Comparison of ENCODE assay signal across 1 cellular context in the genomic region with DNA sequence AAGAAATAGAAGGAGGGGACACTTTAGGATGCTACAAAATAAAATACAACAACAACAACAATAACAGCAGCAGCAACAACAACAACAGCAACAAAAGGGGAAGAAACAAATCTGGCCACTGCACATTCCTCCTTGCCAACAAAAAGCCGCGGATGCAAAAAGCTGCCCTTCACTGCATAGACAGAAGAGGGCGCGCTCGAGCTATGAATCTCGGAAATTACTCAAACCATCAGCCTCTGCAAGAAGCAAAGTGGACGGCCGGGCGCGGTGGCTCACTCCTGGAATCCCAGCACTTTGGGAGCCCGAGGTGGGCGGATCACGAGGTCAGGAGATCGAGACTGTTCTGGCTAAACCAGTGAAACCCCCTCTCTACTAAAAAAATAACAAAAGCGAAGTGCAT.
TF ChIP-seq lines count a peak whose summit lies in the region.

No MANE protein-coding gene starts in this region.

TF ChIP-seq in HepG2, 621 proteins besides CTCF, POLR2A, EP300 and RAD21 (continues in another document):
- TF ChIP-seq ONECUT2 (CRISPR knock-in tag; IDR thresholded peaks at IDR 0.05) (0 out of 2 replicates have a peak, but pooled peaks have one; percentile 33), FOXA3 (CRISPR knock-in tag; IDR thresholded peaks at IDR 0.05) (peak; percentile 75), ZFP36L2 (CRISPR knock-in tag; IDR thresholded peaks at IDR 0.05) (0 out of 2 replicates have a peak, but pooled peaks have one; percentile 56), ZNF629 (CRISPR knock-in tag; conservative IDR thresholded peaks at IDR 0.05) (peak; percentile 58), ZNF644 (CRISPR knock-in tag; IDR thresholded peaks at IDR 0.05; ENCODE audit: low read depth) (peak; percentile 89), HDAC2 (CRISPR knock-in tag; IDR thresholded peaks at IDR 0.05) (peak; percentile 70), FOSL2 (CRISPR knock-in tag; IDR thresholded peaks at IDR 0.05) (peak; percentile 71), KDM1A (CRISPR knock-in tag; IDR thresholded peaks at IDR 0.05) (peak; percentile 93), SAP130 (CRISPR knock-in tag; IDR thresholded peaks at IDR 0.05; ENCODE audit: low read depth) (peak; percentile 82), CBX5 (CRISPR knock-in tag; IDR thresholded peaks at IDR 0.05; ENCODE audit: borderline replicate concordance) (peak; percentile 94), KAT7 (CRISPR knock-in tag; IDR thresholded peaks at IDR 0.05; ENCODE audit: borderline replicate concordance) (peak; percentile 86; the same call in 1 of the 2 replicates), SALL2 (CRISPR knock-in tag; IDR thresholded peaks at IDR 0.05) (peak; percentile 66; the same call in 1 of the 2 replicates), ELF1 (CRISPR knock-in tag; IDR thresholded peaks at IDR 0.05) (peak; percentile 55; the same call in 1 of the 2 replicates), ZNF335 (CRISPR knock-in tag; IDR thresholded peaks at IDR 0.05) (peak; percentile 82), IRF2 (CRISPR knock-in tag; IDR thresholded peaks at IDR 0.05) (peak; percentile 96), ZSCAN20 (CRISPR knock-in tag; IDR thresholded peaks at IDR 0.05; ENCODE audit: borderline replicate concordance) (peak; percentile 80; the same call in 1 of the 2 replicates)
- TF ChIP-seq, protein P1, sequence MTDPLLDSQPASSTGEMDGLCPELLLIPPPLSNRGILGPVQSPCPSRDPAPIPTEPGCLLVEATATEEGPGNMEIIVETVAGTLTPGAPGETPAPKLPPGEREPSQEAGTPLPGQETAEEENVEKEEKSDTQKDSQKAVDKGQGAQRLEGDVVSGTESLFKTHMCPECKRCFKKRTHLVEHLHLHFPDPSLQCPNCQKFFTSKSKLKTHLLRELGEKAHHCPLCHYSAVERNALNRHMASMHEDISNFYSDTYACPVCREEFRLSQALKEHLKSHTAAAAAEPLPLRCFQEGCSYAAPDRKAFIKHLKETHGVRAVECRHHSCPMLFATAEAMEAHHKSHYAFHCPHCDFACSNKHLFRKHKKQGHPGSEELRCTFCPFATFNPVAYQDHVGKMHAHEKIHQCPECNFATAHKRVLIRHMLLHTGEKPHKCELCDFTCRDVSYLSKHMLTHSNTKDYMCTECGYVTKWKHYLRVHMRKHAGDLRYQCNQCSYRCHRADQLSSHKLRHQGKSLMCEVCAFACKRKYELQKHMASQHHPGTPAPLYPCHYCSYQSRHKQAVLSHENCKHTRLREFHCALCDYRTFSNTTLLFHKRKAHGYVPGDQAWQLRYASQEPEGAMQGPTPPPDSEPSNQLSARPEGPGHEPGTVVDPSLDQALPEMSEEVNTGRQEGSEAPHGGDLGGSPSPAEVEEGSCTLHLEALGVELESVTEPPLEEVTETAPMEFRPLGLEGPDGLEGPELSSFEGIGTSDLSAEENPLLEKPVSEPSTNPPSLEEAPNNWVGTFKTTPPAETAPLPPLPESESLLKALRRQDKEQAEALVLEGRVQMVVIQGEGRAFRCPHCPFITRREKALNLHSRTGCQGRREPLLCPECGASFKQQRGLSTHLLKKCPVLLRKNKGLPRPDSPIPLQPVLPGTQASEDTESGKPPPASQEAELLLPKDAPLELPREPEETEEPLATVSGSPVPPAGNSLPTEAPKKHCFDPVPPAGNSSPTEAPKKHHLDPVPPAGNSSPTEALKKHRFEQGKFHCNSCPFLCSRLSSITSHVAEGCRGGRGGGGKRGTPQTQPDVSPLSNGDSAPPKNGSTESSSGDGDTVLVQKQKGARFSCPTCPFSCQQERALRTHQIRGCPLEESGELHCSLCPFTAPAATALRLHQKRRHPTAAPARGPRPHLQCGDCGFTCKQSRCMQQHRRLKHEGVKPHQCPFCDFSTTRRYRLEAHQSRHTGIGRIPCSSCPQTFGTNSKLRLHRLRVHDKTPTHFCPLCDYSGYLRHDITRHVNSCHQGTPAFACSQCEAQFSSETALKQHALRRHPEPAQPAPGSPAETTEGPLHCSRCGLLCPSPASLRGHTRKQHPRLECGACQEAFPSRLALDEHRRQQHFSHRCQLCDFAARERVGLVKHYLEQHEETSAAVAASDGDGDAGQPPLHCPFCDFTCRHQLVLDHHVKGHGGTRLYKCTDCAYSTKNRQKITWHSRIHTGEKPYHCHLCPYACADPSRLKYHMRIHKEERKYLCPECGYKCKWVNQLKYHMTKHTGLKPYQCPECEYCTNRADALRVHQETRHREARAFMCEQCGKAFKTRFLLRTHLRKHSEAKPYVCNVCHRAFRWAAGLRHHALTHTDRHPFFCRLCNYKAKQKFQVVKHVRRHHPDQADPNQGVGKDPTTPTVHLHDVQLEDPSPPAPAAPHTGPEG (CRISPR knock-in tag; IDR thresholded peaks at IDR 0.05), result peak; percentile 94
- TF ChIP-seq, protein P2, sequence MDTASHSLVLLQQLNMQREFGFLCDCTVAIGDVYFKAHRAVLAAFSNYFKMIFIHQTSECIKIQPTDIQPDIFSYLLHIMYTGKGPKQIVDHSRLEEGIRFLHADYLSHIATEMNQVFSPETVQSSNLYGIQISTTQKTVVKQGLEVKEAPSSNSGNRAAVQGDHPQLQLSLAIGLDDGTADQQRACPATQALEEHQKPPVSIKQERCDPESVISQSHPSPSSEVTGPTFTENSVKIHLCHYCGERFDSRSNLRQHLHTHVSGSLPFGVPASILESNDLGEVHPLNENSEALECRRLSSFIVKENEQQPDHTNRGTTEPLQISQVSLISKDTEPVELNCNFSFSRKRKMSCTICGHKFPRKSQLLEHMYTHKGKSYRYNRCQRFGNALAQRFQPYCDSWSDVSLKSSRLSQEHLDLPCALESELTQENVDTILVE (CRISPR knock-in tag; IDR thresholded peaks at IDR 0.05), result peak; percentile 89
- TF ChIP-seq, protein P3, sequence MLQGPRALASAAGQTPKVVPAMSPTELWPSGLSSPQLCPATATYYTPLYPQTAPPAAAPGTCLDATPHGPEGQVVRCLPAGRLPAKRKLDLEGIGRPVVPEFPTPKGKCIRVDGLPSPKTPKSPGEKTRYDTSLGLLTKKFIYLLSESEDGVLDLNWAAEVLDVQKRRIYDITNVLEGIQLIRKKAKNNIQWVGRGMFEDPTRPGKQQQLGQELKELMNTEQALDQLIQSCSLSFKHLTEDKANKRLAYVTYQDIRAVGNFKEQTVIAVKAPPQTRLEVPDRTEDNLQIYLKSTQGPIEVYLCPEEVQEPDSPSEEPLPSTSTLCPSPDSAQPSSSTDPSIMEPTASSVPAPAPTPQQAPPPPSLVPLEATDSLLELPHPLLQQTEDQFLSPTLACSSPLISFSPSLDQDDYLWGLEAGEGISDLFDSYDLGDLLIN (CRISPR knock-in tag; IDR thresholded peaks at IDR 0.05; ENCODE audit: borderline replicate concordance), result 0 out of 2 replicates have a peak, but pooled peaks have one; percentile 51
- TF ChIP-seq, protein P4, sequence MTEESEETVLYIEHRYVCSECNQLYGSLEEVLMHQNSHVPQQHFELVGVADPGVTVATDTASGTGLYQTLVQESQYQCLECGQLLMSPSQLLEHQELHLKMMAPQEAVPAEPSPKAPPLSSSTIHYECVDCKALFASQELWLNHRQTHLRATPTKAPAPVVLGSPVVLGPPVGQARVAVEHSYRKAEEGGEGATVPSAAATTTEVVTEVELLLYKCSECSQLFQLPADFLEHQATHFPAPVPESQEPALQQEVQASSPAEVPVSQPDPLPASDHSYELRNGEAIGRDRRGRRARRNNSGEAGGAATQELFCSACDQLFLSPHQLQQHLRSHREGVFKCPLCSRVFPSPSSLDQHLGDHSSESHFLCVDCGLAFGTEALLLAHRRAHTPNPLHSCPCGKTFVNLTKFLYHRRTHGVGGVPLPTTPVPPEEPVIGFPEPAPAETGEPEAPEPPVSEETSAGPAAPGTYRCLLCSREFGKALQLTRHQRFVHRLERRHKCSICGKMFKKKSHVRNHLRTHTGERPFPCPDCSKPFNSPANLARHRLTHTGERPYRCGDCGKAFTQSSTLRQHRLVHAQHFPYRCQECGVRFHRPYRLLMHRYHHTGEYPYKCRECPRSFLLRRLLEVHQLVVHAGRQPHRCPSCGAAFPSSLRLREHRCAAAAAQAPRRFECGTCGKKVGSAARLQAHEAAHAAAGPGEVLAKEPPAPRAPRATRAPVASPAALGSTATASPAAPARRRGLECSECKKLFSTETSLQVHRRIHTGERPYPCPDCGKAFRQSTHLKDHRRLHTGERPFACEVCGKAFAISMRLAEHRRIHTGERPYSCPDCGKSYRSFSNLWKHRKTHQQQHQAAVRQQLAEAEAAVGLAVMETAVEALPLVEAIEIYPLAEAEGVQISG (CRISPR knock-in tag; IDR thresholded peaks at IDR 0.05), result peak; percentile 81
- TF ChIP-seq, protein P5, sequence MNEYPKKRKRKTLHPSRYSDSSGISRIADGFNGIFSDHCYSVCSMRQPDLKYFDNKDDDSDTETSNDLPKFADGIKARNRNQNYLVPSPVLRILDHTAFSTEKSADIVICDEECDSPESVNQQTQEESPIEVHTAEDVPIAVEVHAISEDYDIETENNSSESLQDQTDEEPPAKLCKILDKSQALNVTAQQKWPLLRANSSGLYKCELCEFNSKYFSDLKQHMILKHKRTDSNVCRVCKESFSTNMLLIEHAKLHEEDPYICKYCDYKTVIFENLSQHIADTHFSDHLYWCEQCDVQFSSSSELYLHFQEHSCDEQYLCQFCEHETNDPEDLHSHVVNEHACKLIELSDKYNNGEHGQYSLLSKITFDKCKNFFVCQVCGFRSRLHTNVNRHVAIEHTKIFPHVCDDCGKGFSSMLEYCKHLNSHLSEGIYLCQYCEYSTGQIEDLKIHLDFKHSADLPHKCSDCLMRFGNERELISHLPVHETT (CRISPR knock-in tag; conservative IDR thresholded peaks at IDR 0.05), result peak; percentile 59; the same call in 1 of the 2 replicates
- TF ChIP-seq, protein P6, sequence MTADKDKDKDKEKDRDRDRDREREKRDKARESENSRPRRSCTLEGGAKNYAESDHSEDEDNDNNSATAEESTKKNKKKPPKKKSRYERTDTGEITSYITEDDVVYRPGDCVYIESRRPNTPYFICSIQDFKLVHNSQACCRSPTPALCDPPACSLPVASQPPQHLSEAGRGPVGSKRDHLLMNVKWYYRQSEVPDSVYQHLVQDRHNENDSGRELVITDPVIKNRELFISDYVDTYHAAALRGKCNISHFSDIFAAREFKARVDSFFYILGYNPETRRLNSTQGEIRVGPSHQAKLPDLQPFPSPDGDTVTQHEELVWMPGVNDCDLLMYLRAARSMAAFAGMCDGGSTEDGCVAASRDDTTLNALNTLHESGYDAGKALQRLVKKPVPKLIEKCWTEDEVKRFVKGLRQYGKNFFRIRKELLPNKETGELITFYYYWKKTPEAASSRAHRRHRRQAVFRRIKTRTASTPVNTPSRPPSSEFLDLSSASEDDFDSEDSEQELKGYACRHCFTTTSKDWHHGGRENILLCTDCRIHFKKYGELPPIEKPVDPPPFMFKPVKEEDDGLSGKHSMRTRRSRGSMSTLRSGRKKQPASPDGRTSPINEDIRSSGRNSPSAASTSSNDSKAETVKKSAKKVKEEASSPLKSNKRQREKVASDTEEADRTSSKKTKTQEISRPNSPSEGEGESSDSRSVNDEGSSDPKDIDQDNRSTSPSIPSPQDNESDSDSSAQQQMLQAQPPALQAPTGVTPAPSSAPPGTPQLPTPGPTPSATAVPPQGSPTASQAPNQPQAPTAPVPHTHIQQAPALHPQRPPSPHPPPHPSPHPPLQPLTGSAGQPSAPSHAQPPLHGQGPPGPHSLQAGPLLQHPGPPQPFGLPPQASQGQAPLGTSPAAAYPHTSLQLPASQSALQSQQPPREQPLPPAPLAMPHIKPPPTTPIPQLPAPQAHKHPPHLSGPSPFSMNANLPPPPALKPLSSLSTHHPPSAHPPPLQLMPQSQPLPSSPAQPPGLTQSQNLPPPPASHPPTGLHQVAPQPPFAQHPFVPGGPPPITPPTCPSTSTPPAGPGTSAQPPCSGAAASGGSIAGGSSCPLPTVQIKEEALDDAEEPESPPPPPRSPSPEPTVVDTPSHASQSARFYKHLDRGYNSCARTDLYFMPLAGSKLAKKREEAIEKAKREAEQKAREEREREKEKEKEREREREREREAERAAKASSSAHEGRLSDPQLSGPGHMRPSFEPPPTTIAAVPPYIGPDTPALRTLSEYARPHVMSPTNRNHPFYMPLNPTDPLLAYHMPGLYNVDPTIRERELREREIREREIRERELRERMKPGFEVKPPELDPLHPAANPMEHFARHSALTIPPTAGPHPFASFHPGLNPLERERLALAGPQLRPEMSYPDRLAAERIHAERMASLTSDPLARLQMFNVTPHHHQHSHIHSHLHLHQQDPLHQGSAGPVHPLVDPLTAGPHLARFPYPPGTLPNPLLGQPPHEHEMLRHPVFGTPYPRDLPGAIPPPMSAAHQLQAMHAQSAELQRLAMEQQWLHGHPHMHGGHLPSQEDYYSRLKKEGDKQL (CRISPR knock-in tag; IDR thresholded peaks at IDR 0.05; ENCODE audit: low read depth), result 0 out of 2 replicates have a peak, but pooled peaks have one; percentile 32
- TF ChIP-seq, protein P7, sequence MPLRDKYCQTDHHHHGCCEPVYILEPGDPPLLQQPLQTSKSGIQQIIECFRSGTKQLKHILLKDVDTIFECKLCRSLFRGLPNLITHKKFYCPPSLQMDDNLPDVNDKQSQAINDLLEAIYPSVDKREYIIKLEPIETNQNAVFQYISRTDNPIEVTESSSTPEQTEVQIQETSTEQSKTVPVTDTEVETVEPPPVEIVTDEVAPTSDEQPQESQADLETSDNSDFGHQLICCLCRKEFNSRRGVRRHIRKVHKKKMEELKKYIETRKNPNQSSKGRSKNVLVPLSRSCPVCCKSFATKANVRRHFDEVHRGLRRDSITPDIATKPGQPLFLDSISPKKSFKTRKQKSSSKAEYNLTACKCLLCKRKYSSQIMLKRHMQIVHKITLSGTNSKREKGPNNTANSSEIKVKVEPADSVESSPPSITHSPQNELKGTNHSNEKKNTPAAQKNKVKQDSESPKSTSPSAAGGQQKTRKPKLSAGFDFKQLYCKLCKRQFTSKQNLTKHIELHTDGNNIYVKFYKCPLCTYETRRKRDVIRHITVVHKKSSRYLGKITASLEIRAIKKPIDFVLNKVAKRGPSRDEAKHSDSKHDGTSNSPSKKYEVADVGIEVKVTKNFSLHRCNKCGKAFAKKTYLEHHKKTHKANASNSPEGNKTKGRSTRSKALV (CRISPR knock-in tag; IDR thresholded peaks at IDR 0.05), result peak; percentile 91
- TF ChIP-seq, protein P8, sequence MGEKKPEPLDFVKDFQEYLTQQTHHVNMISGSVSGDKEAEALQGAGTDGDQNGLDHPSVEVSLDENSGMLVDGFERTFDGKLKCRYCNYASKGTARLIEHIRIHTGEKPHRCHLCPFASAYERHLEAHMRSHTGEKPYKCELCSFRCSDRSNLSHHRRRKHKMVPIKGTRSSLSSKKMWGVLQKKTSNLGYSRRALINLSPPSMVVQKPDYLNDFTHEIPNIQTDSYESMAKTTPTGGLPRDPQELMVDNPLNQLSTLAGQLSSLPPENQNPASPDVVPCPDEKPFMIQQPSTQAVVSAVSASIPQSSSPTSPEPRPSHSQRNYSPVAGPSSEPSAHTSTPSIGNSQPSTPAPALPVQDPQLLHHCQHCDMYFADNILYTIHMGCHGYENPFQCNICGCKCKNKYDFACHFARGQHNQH (CRISPR knock-in tag; IDR thresholded peaks at IDR 0.05), result peak; percentile 86
